ENCODE assay signal across 19 cellular contexts in genomic region chr5:101532430-101532829, GRCh38.
DNase-seq lines count a peak whose midpoint lies in the region; ATAC-seq and TF ChIP-seq lines count a peak whose summit lies in the region.
"Had no signal": no experiment of that assay in that cellular context is flagged by ENCODE, and none has a peak within 500 bp of the region (broad histone marks: within the 10 kb centered on the region; RNA-seq: fewer than 3 reads in every experiment).

No MANE protein-coding gene starts in this region.

- no peaks in the 10 kb centered on the region for H3K36me3 Mint-ChIP-seq in Calu3 (ENCODE audit: insufficient read depth, unreplicated experiment)

- ATAC-seq in GM21528 (IDR thresholded peaks at IDR 0.05; ENCODE audit: low FRiP score, unreplicated experiment) = no peak
- ATAC-seq in HG02623 (IDR thresholded peaks at IDR 0.05; ENCODE audit: unreplicated experiment) = no peak
- ATAC-seq: GM12878 had no signal

- intact Hi-C loops in Calu3 (cut with micrococcal nuclease; ENCODE audit: unreplicated experiment) = no loop called here
- intact Hi-C loops in tibial artery (cut with DNase I; ENCODE audit: low total_unique reads) = no loop called here

- TF ChIP-seq CTCF in Calu3 (IDR thresholded peaks at IDR 0.05; ENCODE audit: unreplicated experiment) (no peak), fibroblast of mammary gland (conservative IDR thresholded peaks at IDR 0.05; ENCODE audit: control insufficient read depth, insufficient read depth, low read depth, low read length) (no peak), RWPE1 (conservative IDR thresholded peaks at IDR 0.05; ENCODE audit: low read depth) (no peak), tibial artery (IDR thresholded peaks at IDR 0.05) (no peak)

- DNase-seq in Calu3 (peak; percentile 4), DMS53 treated with DMSO at 0.1 percent for 48 hours (lab: John Stamatoyannopoulos, UW; ENCODE audit: unreplicated experiment) (peak; percentile 14), HCEC 1CT (peak; percentile 2), fibroblast of mammary gland (ENCODE audit: low read depth) (peak; percentile 57), RWPE1 (ENCODE audit: low spot score) (no peak), tibial artery (no peak)
- DNase-seq: ACHN; AML-193; CD4-positive, alpha-beta T cell; DMS79; GF-D8; HFFc6; Kasumi-1; KG1 had no signal

- H3K4me1 ChIP-seq in tibial artery = no peaks in the 10 kb centered on the region
- H3K4me1 ChIP-seq: HAP-1 had no signal

- no peak overlapping the region for H3K27ac Mint-ChIP-seq in Calu3 (ENCODE audit: unreplicated experiment)
- H3K27ac Mint-ChIP-seq: CD4-positive, alpha-beta T cell; HFFc6 had no signal

- H3K4me1 Mint-ChIP-seq in Calu3 (ENCODE audit: low read depth, unreplicated experiment) = no peaks in the 10 kb centered on the region

- H3K4me3 ChIP-seq in fibroblast of mammary gland (ENCODE audit: control insufficient read depth, low read depth, low read length) (no peak overlapping the region), tibial artery (no peak overlapping the region)
- H3K4me3 ChIP-seq: GM12878, HAP-1 had no signal

- H3K27me3 ChIP-seq in tibial artery = no peaks in the 10 kb centered on the region

- BruUV-seq in Calu3 (replicated peaks; lab: Mats Ljungman, UMichigan) = no TSS peak

- POLR2A ChIA-PET in RWPE1 (lab: Yijun Ruan, JAX; ENCODE audit: low non-redundant PET) = no interaction called here

- no peaks in the 10 kb centered on the region for H3K9me3 ChIP-seq in tibial artery
- H3K9me3 ChIP-seq: HAP-1 had no signal

- CTCF ChIA-PET in Calu3 (lab: Charles Lee) = no interaction called here
- CTCF ChIA-PET in RWPE1 (lab: Yijun Ruan, JAX) = no interaction called here

- H3K27me3 Mint-ChIP-seq in Calu3 (ENCODE audit: unreplicated experiment) = no peaks in the 10 kb centered on the region
- H3K27me3 Mint-ChIP-seq: CD4-positive, alpha-beta T cell had no signal

- H3K9me3 Mint-ChIP-seq in Calu3 (ENCODE audit: low read depth, unreplicated experiment) = peaks cover 7% of the 10 kb centered on the region

- H3K4me3 Mint-ChIP-seq in Calu3 (ENCODE audit: low read depth, unreplicated experiment) = no peak overlapping the region
- H3K4me3 Mint-ChIP-seq: CD4-positive, alpha-beta T cell; HFFc6 had no signal

- H3K36me3 ChIP-seq in tibial artery = no peaks in the 10 kb centered on the region
- H3K36me3 ChIP-seq: HAP-1 had no signal

- H3K27ac ChIP-seq in RWPE1 (no peak overlapping the region), tibial artery (no peak overlapping the region)
- H3K27ac ChIP-seq: C4-2B had no signal

Comparison
In these comparisons a context has a peak if more than half of its experiments do, and no peak if none do; other contexts are left out.
1. DNase-seq: peak in Calu3 (single experiment), DMS53 treated with DMSO at 0.1 percent for 48 hours (single experiment), HCEC 1CT (single experiment) and fibroblast of mammary gland (single experiment); none in RWPE1 (single experiment) and tibial artery (0 of 2).